In genomic region chr17:56756536-56756935, GRCh38 we compare ENCODE assay signal across 9 cellular contexts.
DNase-seq lines count a peak whose midpoint lies in the region; ATAC-seq, FAIRE-seq and TF ChIP-seq lines count a peak whose summit lies in the region.
"Had no signal": no experiment of that assay in that cellular context is flagged by ENCODE, and none has a peak within 500 bp of the region (broad histone marks: within the 10 kb centered on the region; RNA-seq: fewer than 3 reads in every experiment).

No MANE protein-coding gene starts in this region.

- no peak overlapping the region for H3K4me2 ChIP-seq in endothelial cell of umbilical vein (ENCODE audit: insufficient read depth, low read length)

- no peaks in the 10 kb centered on the region for H4K20me1 ChIP-seq in endothelial cell of umbilical vein (replicated peaks; ENCODE audit: control insufficient read depth, extremely low read depth, insufficient read depth, low read length)

- H3K4me1 ChIP-seq in endothelial cell of umbilical vein (ENCODE audit: control insufficient read depth, extremely low read depth, insufficient read depth, low read length): peaks cover 35% of the 10 kb centered on the region
- no peaks in the 10 kb centered on the region for H3K4me1 ChIP-seq in small intestine (ENCODE audit: control insufficient read depth in 2 of 2, insufficient read depth in 1 of 2, low read depth in 1 of 2, low read length in 1 of 2)

- TF ChIP-seq POLR2A in endothelial cell of umbilical vein (IDR thresholded peaks at IDR 0.05; ENCODE audit: low read depth, low read length): no peak

- H3K9me1 ChIP-seq in endothelial cell of umbilical vein (replicated peaks; ENCODE audit: control insufficient read depth, extremely low read depth, insufficient read depth, low read length): no peaks in the 10 kb centered on the region

- POLR2A ChIA-PET in endothelial cell of umbilical vein (lab: Charles Lee): interaction anchor here (0.7 kb wide), 1 partner anchor 1546 kb away, joined by 3 read pairs; no protein-coding TSS in a partner anchor

- no peak overlapping the region for H3K9ac ChIP-seq in endothelial cell of umbilical vein (replicated peaks; ENCODE audit: extremely low read depth, insufficient read depth, low read length)

- no peak for TF ChIP-seq CTCF in endothelial cell of umbilical vein (IDR thresholded peaks at IDR 0.05; ENCODE audit: extremely low read depth in 1 of 2, insufficient read depth in 1 of 2, low read depth in 1 of 2, low read length in 2 of 2)

- FAIRE-seq in endothelial cell of umbilical vein (lab: Jason Lieb, UNC) (peak; percentile 94), small intestine (lab: Jason Lieb, UNC) (no peak)

- DNase-seq in EH (ENCODE audit: low read depth) (peak; percentile 98), MG63 (peak; percentile 51), endothelial cell of umbilical vein (ENCODE audit: low read depth, low spot score) (peak; percentile 27), pulmonary artery endothelial cell (ENCODE audit: low read depth, low spot score) (peak; percentile 24), small intestine (no peak)
- DNase-seq: activated CD4-positive, alpha-beta memory T cell treated with anti-CD3 and anti-CD28 coated beads for 36 hours; head of caudate nucleus had no signal

- 61 to 79% (median 71%) methylated on average over 2 of the region's 2 CpGs for WGBS in small intestine, 3 donors

- no peak overlapping the region for H3K4me3 ChIP-seq in MG63
- H3K4me3 ChIP-seq in endothelial cell of umbilical vein (replicated peaks in 1 of 3; ENCODE audit: insufficient read depth in 1 of 3, low read depth in 1 of 3, low read length in 3 of 3): no peak overlapping the region
- no peak overlapping the region for H3K4me3 ChIP-seq in small intestine (ENCODE audit: low read depth in 1 of 2, low read length in 2 of 2)

- ATAC-seq in HG02870 (IDR thresholded peaks at IDR 0.05; ENCODE audit: unreplicated experiment) (no peak), GM21737 (IDR thresholded peaks at IDR 0.05; ENCODE audit: unreplicated experiment) (no peak)

- H3K79me2 ChIP-seq in endothelial cell of umbilical vein (ENCODE audit: control insufficient read depth, insufficient read depth, low read length): no peaks in the 10 kb centered on the region

- dilution Hi-C loops in endothelial cell of umbilical vein (cut with MboI; ENCODE audit: extremely low pct_ligation_motif_present, low sequenced_read_pairs): no loop called here

- H3K9me3 ChIP-seq in MG63 (no peaks in the 10 kb centered on the region), endothelial cell of umbilical vein (replicated peaks; ENCODE audit: control insufficient read depth, insufficient read depth, low read length) (no peaks in the 10 kb centered on the region), small intestine (ENCODE audit: control insufficient read depth, low read depth) (no peaks in the 10 kb centered on the region)

- BruUV-seq in endothelial cell of umbilical vein (replicated peaks; lab: Mats Ljungman, UMichigan): no TSS peak

- intact Hi-C loops in endothelial cell of umbilical vein (cut with micrococcal nuclease): loop anchor here (1.0 to 10.0 kb wide), 2 partner anchors 24 to 572 kb away; no protein-coding TSS in a partner anchor

- H3K27ac ChIP-seq in endothelial cell of umbilical vein (ENCODE audit: insufficient read depth, low read depth, low read length): peak overlapping the region; percentile 10
- H3K27ac ChIP-seq in small intestine (ENCODE audit: low read depth in 1 of 2, low read length in 1 of 2): no peak overlapping the region

- H2AFZ ChIP-seq in endothelial cell of umbilical vein (ENCODE audit: low read depth, low read length): no peak overlapping the region

- no peaks in the 10 kb centered on the region for H3K27me3 ChIP-seq in MG63
- H3K27me3 ChIP-seq in endothelial cell of umbilical vein (ENCODE audit: control insufficient read depth in 2 of 2, insufficient read depth in 2 of 2, low read length in 2 of 2): no peaks in the 10 kb centered on the region
- H3K27me3 ChIP-seq in small intestine (ENCODE audit: control insufficient read depth in 2 of 2, insufficient read depth in 2 of 2, low read length in 2 of 2): peaks cover 0 to 2% of the 10 kb centered on the region in 2 donors

- CTCF ChIA-PET in endothelial cell of umbilical vein (lab: Charles Lee): interaction anchor here (1.2 to 7.7 kb wide), 3 partner anchors 23 to 163 kb away, joined by 4 to 64 read pairs (median 5); partner anchors contain the start of gene NOG

- H3K36me3 ChIP-seq in MG63 (no peaks in the 10 kb centered on the region), endothelial cell of umbilical vein (ENCODE audit: control insufficient read depth in 2 of 2, extremely low read depth in 1 of 2, insufficient read depth in 2 of 2, low read length in 2 of 2) (no peaks in the 10 kb centered on the region), small intestine (ENCODE audit: control insufficient read depth in 2 of 2, insufficient read depth in 2 of 2, low read length in 2 of 2) (no peaks in the 10 kb centered on the region)

TF ChIP-seq in endothelial cell of umbilical vein, 7 proteins besides CTCF, POLR2A, EP300 and RAD21:
- TF ChIP-seq FOS (IDR thresholded peaks at IDR 0.05; ENCODE audit: borderline replicate concordance, insufficient read depth, low read length): peak; percentile 60
- no peak for TF ChIP-seq EZH2 (IDR thresholded peaks at IDR 0.05; ENCODE audit: borderline replicate concordance, low read depth, low read length, severe bottlenecking)
- TF ChIP-seq JUN (IDR thresholded peaks at IDR 0.05; ENCODE audit: borderline replicate concordance, insufficient read depth, insufficient read length, low read depth): peak; percentile 32
- TF ChIP-seq MAX (IDR thresholded peaks at IDR 0.05; ENCODE audit: insufficient read depth, insufficient read length): no peak
- TF ChIP-seq MYC (IDR thresholded peaks at IDR 0.05; ENCODE audit: low read depth, low read length): no peak
- TF ChIP-seq POLR2AphosphoS5 (IDR thresholded peaks at IDR 0.05; ENCODE audit: insufficient read depth, low read depth, low read length): peak; percentile 21
